ENCODE assay signal across 21 cellular contexts in the genomic region with DNA sequence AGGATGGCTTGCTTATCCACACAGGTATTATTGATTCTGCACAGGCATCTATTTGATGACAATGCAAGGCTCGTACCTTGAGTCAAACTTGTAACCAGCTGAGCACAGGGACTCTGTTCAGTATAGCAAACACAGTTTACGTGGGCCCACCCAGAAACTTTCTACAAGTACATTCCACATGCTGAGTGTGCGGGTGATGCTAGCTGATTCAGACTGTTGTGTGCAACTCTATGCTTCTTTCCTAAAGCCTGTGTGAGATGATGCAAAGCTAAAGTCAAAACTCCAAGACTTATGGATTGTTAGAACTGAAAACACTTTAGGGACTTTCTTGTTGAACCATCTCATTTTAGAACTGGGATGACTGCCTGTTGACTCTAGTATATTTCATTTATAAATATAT. TPM values are rescaled to one million over a fixed set of nuclear protein-coding genes. Genes with fewer than 3 reads are reported as not detected.
DNase-seq lines count a peak whose midpoint lies in the region; TF ChIP-seq lines count a peak whose summit lies in the region.
"Had no signal": no experiment of that assay in that cellular context is flagged by ENCODE, and none has a peak within 500 bp of the region (broad histone marks: within the 10 kb centered on the region; RNA-seq: fewer than 3 reads in every experiment).

No MANE protein-coding gene starts in this region.

- H4K20me1 ChIP-seq in osteoblast (ENCODE audit: insufficient read depth, low read length): no peaks in the 10 kb centered on the region
- H4K20me1 ChIP-seq: BLaER1 had no signal

- peaks cover 4% of the 10 kb centered on the region for H3K36me3 Mint-ChIP-seq in type B pancreatic cell
- no peaks in the 10 kb centered on the region for H3K36me3 Mint-ChIP-seq in activated T-helper 1 cell treated with anti-CD3 and anti-CD28 coated beads, Interleukin-12 subunit alpha, Interleukin-12 subunit beta, Interleukin-2, Interleukin-4 antibody, amounts not matched to agents 30 ng/mL and 10 ng/mL and 1 ng/mL, durations not matched to agents 14 hours and 24 hours and 36 hours (ENCODE audit: low read depth)
- H3K36me3 Mint-ChIP-seq: CD4-positive, alpha-beta memory T cell had no signal

- peak overlapping the region; percentile 25 for H3K27ac ChIP-seq in osteoblast (ENCODE audit: low read depth, low read length)
- H3K27ac ChIP-seq: BLaER1, RWPE1 had no signal

- intact Hi-C loops in activated T-helper 1 cell treated with anti-CD3 and anti-CD28 coated beads, Interleukin-12 subunit alpha, Interleukin-12 subunit beta, Interleukin-2, Interleukin-4 antibody, amounts not matched to agents 30 ng/mL and 10 ng/mL and 1 ng/mL, durations not matched to agents 14 hours and 24 hours and 36 hours (cut with micrococcal nuclease): loop anchor here (10.0 kb wide), 1 partner anchor 417 kb away; a partner anchor contains a TSS

- H2AFZ ChIP-seq in osteoblast (ENCODE audit: low read length): no peak overlapping the region

- no peak overlapping the region for H3K4me3 Mint-ChIP-seq in type B pancreatic cell
- no peak overlapping the region for H3K4me3 Mint-ChIP-seq in activated T-helper 1 cell treated with anti-CD3 and anti-CD28 coated beads, Interleukin-12 subunit alpha, Interleukin-12 subunit beta, Interleukin-2, Interleukin-4 antibody, amounts not matched to agents 30 ng/mL and 10 ng/mL and 1 ng/mL, durations not matched to agents 14 hours and 24 hours and 36 hours
- H3K4me3 Mint-ChIP-seq: CD4-positive, alpha-beta memory T cell had no signal

- H3K4me1 ChIP-seq in osteoblast (ENCODE audit: insufficient read depth, low read length): no peaks in the 10 kb centered on the region

- H3K4me3 ChIP-seq in osteoblast (ENCODE audit: insufficient read depth, low read length): no peak overlapping the region
- H3K4me3 ChIP-seq: BLaER1 had no signal

- no peaks in the 10 kb centered on the region for H3K79me2 ChIP-seq in osteoblast (ENCODE audit: insufficient read depth, low read length)

- TF ChIP-seq CTCF in osteoblast (IDR thresholded peaks at IDR 0.05; ENCODE audit: extremely low read depth, low read depth, low read length) (no peak), type B pancreatic cell (conservative IDR thresholded peaks at IDR 0.05) (no peak)

- H3K4me1 Mint-ChIP-seq in type B pancreatic cell (ENCODE audit: unreplicated experiment): peaks cover 10% of the 10 kb centered on the region
- H3K4me1 Mint-ChIP-seq in activated T-helper 1 cell treated with anti-CD3 and anti-CD28 coated beads, Interleukin-12 subunit alpha, Interleukin-12 subunit beta, Interleukin-2, Interleukin-4 antibody, amounts not matched to agents 30 ng/mL and 10 ng/mL and 1 ng/mL, durations not matched to agents 14 hours and 24 hours and 36 hours (ENCODE audit: low read depth): no peaks in the 10 kb centered on the region
- H3K4me1 Mint-ChIP-seq: CD4-positive, alpha-beta memory T cell had no signal

- no peaks in the 10 kb centered on the region for H3K9me3 ChIP-seq in osteoblast (ENCODE audit: low read depth, low read length)

- no peak overlapping the region for H3K4me2 ChIP-seq in osteoblast (ENCODE audit: insufficient read depth, low read length)
- H3K4me2 ChIP-seq: BLaER1 had no signal

- H3K36me3 ChIP-seq in osteoblast (ENCODE audit: insufficient read depth, low read length): no peaks in the 10 kb centered on the region
- H3K36me3 ChIP-seq: BLaER1 had no signal

- no peaks in the 10 kb centered on the region for H3K9me3 Mint-ChIP-seq in type B pancreatic cell
- H3K9me3 Mint-ChIP-seq in activated T-helper 1 cell treated with anti-CD3 and anti-CD28 coated beads, Interleukin-12 subunit alpha, Interleukin-12 subunit beta, Interleukin-2, Interleukin-4 antibody, amounts not matched to agents 30 ng/mL and 10 ng/mL and 1 ng/mL, durations not matched to agents 14 hours and 24 hours and 36 hours: no peaks in the 10 kb centered on the region
- H3K9me3 Mint-ChIP-seq: CD4-positive, alpha-beta memory T cell had no signal

- no peaks in the 10 kb centered on the region for H3K27me3 Mint-ChIP-seq in type B pancreatic cell
- no peaks in the 10 kb centered on the region for H3K27me3 Mint-ChIP-seq in activated T-helper 1 cell treated with anti-CD3 and anti-CD28 coated beads, Interleukin-12 subunit alpha, Interleukin-12 subunit beta, Interleukin-2, Interleukin-4 antibody, amounts not matched to agents 30 ng/mL and 10 ng/mL and 1 ng/mL, durations not matched to agents 14 hours and 24 hours and 36 hours (ENCODE audit: insufficient read depth)
- H3K27me3 Mint-ChIP-seq: CD4-positive, alpha-beta memory T cell had no signal

- H3K27me3 ChIP-seq in osteoblast (ENCODE audit: insufficient read depth, low read length): no peaks in the 10 kb centered on the region
- H3K27me3 ChIP-seq: BLaER1 had no signal

- DNase-seq in ELR (ENCODE audit: low read depth) (peak; percentile 26), amniotic epithelial cell (ENCODE audit: low read depth) (peak; percentile 85), fibroblast of peridontal ligament (ENCODE audit: extremely low read depth) (peak; percentile 76), osteoblast (ENCODE audit: insufficient read length, low spot score, missing footprints) (peak; percentile 38), type B pancreatic cell (ENCODE audit: extremely low spot score, unreplicated experiment) (no peak)
- no peak for DNase-seq in activated naive CD4-positive, alpha-beta T cell treated with Interleukin-2 at 50 U/mL for 16 hours
- DNase-seq in activated T-helper 1 cell treated with anti-CD3 and anti-CD28 coated beads, Interleukin-12 subunit alpha, Interleukin-12 subunit beta, Interleukin-2, Interleukin-4 antibody, amounts not matched to agents 30 ng/mL and 10 ng/mL and 1 ng/mL, durations not matched to agents 14 hours and 24 hours and 36 hours (ENCODE audit: low spot score): no peak
- DNase-seq in activated CD4-positive, alpha-beta T cell treated with anti-CD3 and anti-CD28 coated beads, Interleukin-2, amount 50 U/mL, for 48 hours: no peak
- DNase-seq: CD4-positive, alpha-beta memory T cell; DMS53; GOT3; KBM-7; MV-4-11; NCI-H1417; NCI-H187; NCI-H2107; NCI-H345; NCI-H524 treated with DMSO at 0.1 percent for 48 hours; PC-3 had no signal

- H3K27ac Mint-ChIP-seq in type B pancreatic cell: no peak overlapping the region
- H3K27ac Mint-ChIP-seq in activated T-helper 1 cell treated with anti-CD3 and anti-CD28 coated beads, Interleukin-12 subunit alpha, Interleukin-12 subunit beta, Interleukin-2, Interleukin-4 antibody, amounts not matched to agents 30 ng/mL and 10 ng/mL and 1 ng/mL, durations not matched to agents 14 hours and 24 hours and 36 hours: no peak overlapping the region

RNA-seq across cellular contexts. Expression of a gene that starts 21.5 kb away (rescaled TPM):
- total RNA-seq in osteoblast (1,075 and 1,123 TPM in 2 replicates), type B pancreatic cell (ENCODE audit: low replicate concordance) (169 and 218 TPM in 2 replicates)
- total RNA-seq in activated T-helper 1 cell treated with anti-CD3 and anti-CD28 coated beads, Interleukin-12 subunit alpha, Interleukin-12 subunit beta, Interleukin-2, Interleukin-4 antibody, amounts not matched to agents 30 ng/mL and 10 ng/mL and 1 ng/mL, durations not matched to agents 14 hours and 24 hours and 36 hours: 2.3 and 3.3 TPM in 2 replicates
- total RNA-seq: CD4-positive, alpha-beta memory T cell had no signal

Comparison
In these comparisons a context has a peak if more than half of its experiments do, and no peak if none do; other contexts are left out.
1. DNase-seq: peak in ELR (single experiment), amniotic epithelial cell (single experiment), fibroblast of peridontal ligament (single experiment) and osteoblast (single experiment); none in type B pancreatic cell (single experiment), activated naive CD4-positive, alpha-beta T cell treated with Interleukin-2 at 50 U/mL for 16 hours (single experiment), activated T-helper 1 cell treated with anti-CD3 and anti-CD28 coated beads, Interleukin-12 subunit alpha, Interleukin-12 subunit beta, Interleukin-2, Interleukin-4 antibody, amounts not matched to agents 30 ng/mL and 10 ng/mL and 1 ng/mL, durations not matched to agents 14 hours and 24 hours and 36 hours (single experiment) and activated CD4-positive, alpha-beta T cell treated with anti-CD3 and anti-CD28 coated beads, Interleukin-2, amount 50 U/mL, for 48 hours (0 of 2).
2. RNA of a gene that starts 21.5 kb away (total RNA-seq): 1,075 to 1,123 TPM in osteoblast and 169 to 218 TPM in type B pancreatic cell; 2.3 to 3.3 TPM in activated T-helper 1 cell treated with anti-CD3 and anti-CD28 coated beads, Interleukin-12 subunit alpha, Interleukin-12 subunit beta, Interleukin-2, Interleukin-4 antibody, amounts not matched to agents 30 ng/mL and 10 ng/mL and 1 ng/mL, durations not matched to agents 14 hours and 24 hours and 36 hours; every median in the first group is over 10 times any median in the second.